In genomic region chr1:232629250-232630046, GRCh38 we compare ENCODE assay signal across 8 cellular contexts. TPM values are rescaled to one million over a fixed set of nuclear protein-coding genes. Genes with fewer than 3 reads are reported as not detected.
DNase-seq lines count a peak whose midpoint lies in the region; ATAC-seq and TF ChIP-seq lines count a peak whose summit lies in the region.

No MANE protein-coding gene starts in this region.

- ATAC-seq in HG02642 (IDR thresholded peaks at IDR 0.05; ENCODE audit: poor library complexity, unreplicated experiment) (peak; percentile 59), right cardiac atrium (peak; percentile 1 to 2)

- peak overlapping the region; percentile 89 for H3K4me3 Mint-ChIP-seq in activated naive CD4-positive, alpha-beta T cell treated with anti-CD3 and anti-CD28 coated beads, Interleukin-2, amount 50 U/mL, for 24 hours

- peaks cover 3% of the 10 kb centered on the region for H3K4me1 ChIP-seq in right cardiac atrium (ENCODE audit: control insufficient read depth, insufficient read depth, low read length)

- peak overlapping the region; percentile 95 for H3K27ac Mint-ChIP-seq in activated naive CD4-positive, alpha-beta T cell treated with anti-CD3 and anti-CD28 coated beads, Interleukin-2, amount 50 U/mL, for 24 hours

- peaks cover 2% of the 10 kb centered on the region for H3K27me3 Mint-ChIP-seq in activated naive CD4-positive, alpha-beta T cell treated with anti-CD3 and anti-CD28 coated beads, Interleukin-2, amount 50 U/mL, for 24 hours

- peak overlapping the region; percentile 86 for H3K27ac ChIP-seq in right cardiac atrium (ENCODE audit: low read length)

- no peaks in the 10 kb centered on the region for H3K27me3 ChIP-seq in right cardiac atrium (ENCODE audit: control insufficient read depth, insufficient read depth)

- H3K4me3 ChIP-seq in right cardiac atrium (ENCODE audit: low read length), result peak overlapping the region; percentile 97
- H3K4me3 ChIP-seq in retinal pigment epithelial cell (ENCODE audit: low read length), result peak overlapping the region; percentile 43

- intact Hi-C loops in right cardiac atrium (cut with DNase I), result loop anchor here (5.0 to 10.0 kb wide), 12 partner anchors 75 to 777 kb away; no protein-coding TSS in a partner anchor

- no peak for TF ChIP-seq CTCF in retinal pigment epithelial cell (conservative IDR thresholded peaks at IDR 0.05; ENCODE audit: low read depth, low read length)

- no peaks in the 10 kb centered on the region for H3K9me3 ChIP-seq in right cardiac atrium (ENCODE audit: control insufficient read depth, low read length)

- DNase-seq in NCI-H524 (lab: John Stamatoyannopoulos, UW) (peak; percentile 17 to 47), NCI-H524 treated with DMSO at 0.1 percent for 48 hours (lab: John Stamatoyannopoulos, UW) (no peak), NCI-H345 (lab: John Stamatoyannopoulos, UW) (peak; percentile 34), right cardiac atrium (peak; percentile 48 to 79 (median 73)), retinal pigment epithelial cell (ENCODE audit: low read depth) (no peak), pons (ENCODE audit: low spot score) (no peak)

- H3K4me1 Mint-ChIP-seq in activated naive CD4-positive, alpha-beta T cell treated with anti-CD3 and anti-CD28 coated beads, Interleukin-2, amount 50 U/mL, for 24 hours, result peaks cover 32% of the 10 kb centered on the region

- H3K36me3 Mint-ChIP-seq in activated naive CD4-positive, alpha-beta T cell treated with anti-CD3 and anti-CD28 coated beads, Interleukin-2, amount 50 U/mL, for 24 hours, result no peaks in the 10 kb centered on the region

- H3K9me3 Mint-ChIP-seq in activated naive CD4-positive, alpha-beta T cell treated with anti-CD3 and anti-CD28 coated beads, Interleukin-2, amount 50 U/mL, for 24 hours, result no peaks in the 10 kb centered on the region

- WGBS in right cardiac atrium, result under 1% methylated on average over 96 of the region's 96 CpGs

RNA-seq across cellular contexts. Expression of gene SIPA1L2, which starts 0.5 kb away (rescaled TPM):
- 100 to 1,000 TPM in 3 of 4 donors, 10 to 100 TPM in 1; 90.2 to 117 (median 107) TPM for total RNA-seq in right cardiac atrium
- polyA plus RNA-seq in right cardiac atrium, result 32.7 TPM

Comparison
In these comparisons a context has a peak if more than half of its experiments do, and no peak if none do; other contexts are left out.
1. DNase-seq: peak in NCI-H524 (2 of 2), NCI-H345 (single experiment) and right cardiac atrium (3 of 3); none in NCI-H524 treated with DMSO at 0.1 percent for 48 hours (single experiment), retinal pigment epithelial cell (single experiment) and pons (single experiment).